33 cellular contexts compared by ENCODE assay signal in the genomic region with DNA sequence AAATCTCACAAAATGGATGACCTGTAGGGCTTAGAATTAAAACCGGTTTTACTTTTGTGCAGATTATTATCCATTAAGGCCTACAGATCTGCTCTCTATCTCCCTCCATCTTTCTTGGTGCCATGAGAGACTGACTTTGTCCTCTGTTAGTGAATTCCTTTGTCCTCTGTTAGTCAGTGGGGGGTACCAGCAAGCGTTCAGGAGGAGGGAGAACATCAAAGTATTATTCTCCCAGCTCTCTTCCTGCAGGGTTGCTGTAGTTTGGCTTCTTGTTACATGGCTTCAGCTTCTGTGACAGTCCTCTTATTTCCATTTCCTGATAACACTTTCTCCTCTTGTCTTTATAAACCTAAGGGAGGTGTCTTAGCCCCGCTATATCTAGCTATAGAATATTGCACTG.
"Had no signal": no experiment of that assay in that cellular context is flagged by ENCODE, and none has a peak within 500 bp of the region (broad histone marks: within the 10 kb centered on the region; RNA-seq: fewer than 3 reads in every experiment).

No MANE protein-coding gene starts in this region.

- H3K9me3 Mint-ChIP-seq: activated T-helper 1 cell treated with anti-CD3 and anti-CD28 coated beads, Interleukin-12 subunit alpha, Interleukin-12 subunit beta, Interleukin-2, Interleukin-4 antibody, amounts not matched to agents 30 ng/mL and 10 ng/mL and 1 ng/mL, durations not matched to agents 14 hours and 24 hours and 36 hours had no signal

- H3K27me3 Mint-ChIP-seq: activated B cell treated with CpG ODN at 0.5 μM for 24 hours; activated CD4-positive, alpha-beta memory T cell treated with anti-CD3 and anti-CD28 coated beads for 36 hours; activated naive CD4-positive, alpha-beta T cell treated with anti-CD3 and anti-CD28 coated beads, Interleukin-2, amount 10 ng/mL, durations not matched to agents 7 days and 5 days; activated naive CD8-positive, alpha-beta T cell; activated naive CD8-positive, alpha-beta T cell treated with anti-CD3 and anti-CD28 coated beads, Interleukin-2, amount 50 U/mL, for 24 hours; brain had no signal

- H3K4me3 ChIP-seq: Peyer's patch, SJSA1 had no signal

- H3K36me3 Mint-ChIP-seq: activated CD4-positive, alpha-beta memory T cell treated with anti-CD3 and anti-CD28 coated beads for 36 hours; activated naive CD4-positive, alpha-beta T cell treated with anti-CD3 and anti-CD28 coated beads, Interleukin-2, amount 10 ng/mL, durations not matched to agents 7 days and 5 days; activated naive CD8-positive, alpha-beta T cell had no signal

- H3K9me3 ChIP-seq: Peyer's patch, SJSA1, SK-N-SH had no signal

- H3K4me3 Mint-ChIP-seq: activated B cell treated with CpG ODN at 0.5 μM for 24 hours; activated CD4-positive, alpha-beta memory T cell treated with anti-CD3 and anti-CD28 coated beads for 36 hours; activated naive CD4-positive, alpha-beta T cell treated with anti-CD3 and anti-CD28 coated beads, Interleukin-2, amount 10 ng/mL, durations not matched to agents 7 days and 5 days; activated naive CD8-positive, alpha-beta T cell; activated naive CD8-positive, alpha-beta T cell treated with anti-CD3 and anti-CD28 coated beads, Interleukin-2, amount 50 U/mL, for 24 hours; activated T-cell treated with anti-CD3 and anti-CD28 coated beads, Interleukin-2, amount 50 U/mL, for 4 hours; activated T-helper 1 cell treated with anti-CD3 and anti-CD28 coated beads, Interleukin-12 subunit alpha, Interleukin-12 subunit beta, Interleukin-2, Interleukin-4 antibody, amounts not matched to agents 30 ng/mL and 10 ng/mL and 1 ng/mL, durations not matched to agents 14 hours and 24 hours and 36 hours; brain; T-helper 1 cell treated with Interleukin-12 subunit alpha and Interleukin-12 subunit beta and Interleukin-4 antibody, amounts not matched to agents 30 μg/mL and 1 μg/mL, for 36 hours; T-helper 2 cell treated with Interferon-gamma antibody and Interleukin-4, amounts not matched to agents 5 μg/mL and 100 μg/mL, for 36 hours had no signal

- H3K9ac ChIP-seq: SK-N-SH had no signal

- H3K4me1 ChIP-seq: Peyer's patch, SJSA1 had no signal

- H3K27ac ChIP-seq: Peyer's patch, SJSA1 had no signal

- H3K36me3 ChIP-seq: Peyer's patch, SJSA1 had no signal

- H3K27me3 ChIP-seq: Peyer's patch, SJSA1 had no signal

- H3K4me1 Mint-ChIP-seq: activated B cell treated with CpG ODN at 0.5 μM for 24 hours; activated naive CD4-positive, alpha-beta T cell treated with anti-CD3 and anti-CD28 coated beads, Interleukin-2, amount 10 ng/mL, durations not matched to agents 7 days and 5 days; activated naive CD8-positive, alpha-beta T cell treated with anti-CD3 and anti-CD28 coated beads, Interleukin-2, amount 50 U/mL, for 24 hours; brain had no signal

- H3K4me2 ChIP-seq: SK-N-SH had no signal

- H3K27ac Mint-ChIP-seq: activated B cell treated with CpG ODN at 0.5 μM for 24 hours; activated CD4-positive, alpha-beta memory T cell treated with anti-CD3 and anti-CD28 coated beads for 36 hours; activated naive CD4-positive, alpha-beta T cell treated with anti-CD3 and anti-CD28 coated beads, Interleukin-2, amount 10 ng/mL, durations not matched to agents 7 days and 5 days; activated naive CD8-positive, alpha-beta T cell; activated naive CD8-positive, alpha-beta T cell treated with anti-CD3 and anti-CD28 coated beads, Interleukin-2, amount 50 U/mL, for 24 hours; activated T-helper 1 cell treated with anti-CD3 and anti-CD28 coated beads, Interleukin-12 subunit alpha, Interleukin-12 subunit beta, Interleukin-2, Interleukin-4 antibody, amounts not matched to agents 30 ng/mL and 10 ng/mL and 1 ng/mL, durations not matched to agents 14 hours and 24 hours and 36 hours; brain; T-helper 1 cell treated with Interleukin-12 subunit alpha and Interleukin-12 subunit beta and Interleukin-4 antibody, amounts not matched to agents 30 μg/mL and 1 μg/mL, for 36 hours; T-helper 2 cell treated with Interferon-gamma antibody and Interleukin-4, amounts not matched to agents 5 μg/mL and 100 μg/mL, for 36 hours had no signal

- DNase-seq: activated B cell treated with CpG ODN at 0.5 μM for 24 hours; activated CD4-positive, alpha-beta memory T cell treated with anti-CD3 and anti-CD28 coated beads for 36 hours; activated CD4-positive, alpha-beta T cell treated with anti-CD3 and anti-CD28 coated beads for 4 hours; activated CD4-positive, alpha-beta T cell treated with anti-CD3 and anti-CD28 coated beads, Interleukin-2, amount 50 U/mL, for 1 hour; activated CD4-positive, CD25-positive, alpha-beta regulatory T cell treated with anti-CD3 and anti-CD28 coated beads, Interleukin-2, amount 50 U/mL, for 72 hours; activated CD8-positive, alpha-beta memory T cell treated with anti-CD3 and anti-CD28 coated beads, Interleukin-2, amount 50 U/mL, for 4 hours; activated gamma-delta T cell treated with Interleukin-2 at 50 U/mL for 16 hours; activated naive CD4-positive, alpha-beta T cell treated with anti-CD3 and anti-CD28 coated beads, Interleukin-2, amount 10 ng/mL, durations not matched to agents 7 days and 5 days; activated naive CD8-positive, alpha-beta T cell treated with anti-CD3 and anti-CD28 coated beads, Interleukin-2, amount 50 U/mL, for 24 hours; activated T-cell treated with anti-CD3 and anti-CD28 coated beads for 4 hours; activated T-cell treated with anti-CD3 and anti-CD28 coated beads, Interleukin-2, amount 50 U/mL, for 4 hours; anterior cingulate cortex; central memory CD4-positive, alpha-beta T cell; MM.1S; MV-4-11; NCI-H1092; NCI-H1436 treated with DMSO at 0.1 percent for 48 hours; NCI-H1694 treated with DMSO at 0.1 percent for 48 hours; NCI-H2029; NCI-H345; NCI-H526; NCI-H748 treated with DMSO at 0.1 percent for 48 hours; NK-92 treated with Interleukin-12 subunit alpha and Interleukin-12 subunit beta, amount 100 ng/mL, for 24 hours; PC-3; Peyer's patch; SHP77 treated with DMSO at 0.1 percent for 48 hours; SK-N-SH had no signal
